In genomic region chr11:46238078-46238966, GRCh38 we compare ENCODE assay signal across 8 cellular contexts. TPM values are rescaled to one million over a fixed set of nuclear protein-coding genes. Genes with fewer than 3 reads are reported as not detected.
DNase-seq lines count a peak whose midpoint lies in the region; ATAC-seq and TF ChIP-seq lines count a peak whose summit lies in the region.

No MANE protein-coding gene starts in this region.

- POLR2A ChIA-PET in activated CD8-positive, alpha-beta T cell treated with anti-CD3 and anti-CD28 coated beads, Interleukin-2, amount 10 ng/mL, durations not matched to agents 7 days and 5 days (lab: Charles Lee): interaction anchor here (0.7 kb wide), 1 partner anchor 80 kb away, joined by 4 read pairs; no protein-coding TSS in a partner anchor

- no peaks in the 10 kb centered on the region for H3K36me3 Mint-ChIP-seq in activated CD8-positive, alpha-beta T cell treated with anti-CD3 and anti-CD28 coated beads, Interleukin-2, amount 10 ng/mL, durations not matched to agents 7 days and 5 days (ENCODE audit: low read depth)
- no peaks in the 10 kb centered on the region for H3K36me3 Mint-ChIP-seq in mesothelial cell of epicardium

- peaks cover 6% of the 10 kb centered on the region for H3K4me1 ChIP-seq in endocrine pancreas (ENCODE audit: control insufficient read depth, insufficient read depth, low read length)

- DNase-seq in GM12864 (ENCODE audit: low read depth) (no peak), NCI-H2171 treated with DMSO at 0.1 percent for 48 hours (lab: John Stamatoyannopoulos, UW) (peak; percentile 43), mesothelial cell of epicardium (ENCODE audit: low spot score in 2 of 2, unreplicated experiment in 2 of 2) (peak; percentile 40 to 64), cerebellar nuclear complex (lab: John Stamatoyannopoulos, UW) (no peak)
- peak; percentile 68 for DNase-seq in activated CD8-positive, alpha-beta T cell treated with anti-CD3 and anti-CD28 coated beads, Interleukin-2, amount 10 ng/mL, durations not matched to agents 7 days and 5 days
- peak; percentile 78 for DNase-seq in stimulated activated CD8-positive, alpha-beta memory T cell treated with anti-CD3 and anti-CD28 coated beads, Interleukin-4, amount 100 ng/mL, for 48 hours

- peaks cover 3% of the 10 kb centered on the region for H3K9me3 Mint-ChIP-seq in activated CD8-positive, alpha-beta T cell treated with anti-CD3 and anti-CD28 coated beads, Interleukin-2, amount 10 ng/mL, durations not matched to agents 7 days and 5 days (ENCODE audit: insufficient read depth)
- no peaks in the 10 kb centered on the region for H3K9me3 Mint-ChIP-seq in mesothelial cell of epicardium

- H3K27ac Mint-ChIP-seq in activated CD8-positive, alpha-beta T cell treated with anti-CD3 and anti-CD28 coated beads, Interleukin-2, amount 10 ng/mL, durations not matched to agents 7 days and 5 days: peak overlapping the region; percentile 52
- H3K27ac Mint-ChIP-seq in mesothelial cell of epicardium: no peak overlapping the region

- peak; percentile 64 for ATAC-seq in activated CD8-positive, alpha-beta T cell treated with anti-CD3 and anti-CD28 coated beads, Interleukin-2, amount 10 ng/mL, durations not matched to agents 7 days and 5 days
- ATAC-seq in GM21360 (IDR thresholded peaks at IDR 0.05; ENCODE audit: unreplicated experiment): no peak

- H3K9me3 ChIP-seq in endocrine pancreas (ENCODE audit: control insufficient read depth, low read length): no peaks in the 10 kb centered on the region

- TF ChIP-seq CTCF in GM12864 (IDR thresholded peaks at IDR 0.05; ENCODE audit: low read depth, low read length, missing control alignments): no peak
- no peak for TF ChIP-seq CTCF in mesothelial cell of epicardium (IDR thresholded peaks at IDR 0.05; ENCODE audit: unreplicated experiment)

- CTCF ChIA-PET in activated CD8-positive, alpha-beta T cell treated with anti-CD3 and anti-CD28 coated beads, Interleukin-2, amount 10 ng/mL, durations not matched to agents 7 days and 5 days (lab: Charles Lee): interaction anchor here (0.5 to 9.4 kb wide), 31 partner anchors 9 to 393 kb away, joined by 3 to 366 read pairs (median 4); partner anchors contain the start of genes DGKZ and PEX16

- H3K27me3 ChIP-seq in endocrine pancreas (ENCODE audit: control insufficient read depth, insufficient read depth, low read length): no peaks in the 10 kb centered on the region

- H3K36me3 ChIP-seq in endocrine pancreas (ENCODE audit: control insufficient read depth, insufficient read depth, low read length): no peaks in the 10 kb centered on the region

- H3K4me1 Mint-ChIP-seq in activated CD8-positive, alpha-beta T cell treated with anti-CD3 and anti-CD28 coated beads, Interleukin-2, amount 10 ng/mL, durations not matched to agents 7 days and 5 days (ENCODE audit: low read depth): peaks cover 40% of the 10 kb centered on the region
- H3K4me1 Mint-ChIP-seq in mesothelial cell of epicardium: peaks cover 34% of the 10 kb centered on the region

- H3K9ac ChIP-seq in endocrine pancreas (ENCODE audit: control insufficient read depth, insufficient read depth, low read length): peak overlapping the region; percentile 93

- peak overlapping the region; percentile 34 for H3K4me3 ChIP-seq in GM12864 (ENCODE audit: low read depth, low read length)
- H3K4me3 ChIP-seq in endocrine pancreas (ENCODE audit: control insufficient read depth, insufficient read depth, low read length): peak overlapping the region; percentile 76

- peak overlapping the region; percentile 65 for H3K4me3 Mint-ChIP-seq in activated CD8-positive, alpha-beta T cell treated with anti-CD3 and anti-CD28 coated beads, Interleukin-2, amount 10 ng/mL, durations not matched to agents 7 days and 5 days
- H3K4me3 Mint-ChIP-seq in mesothelial cell of epicardium: peak overlapping the region; percentile 60

- H3K27me3 Mint-ChIP-seq in activated CD8-positive, alpha-beta T cell treated with anti-CD3 and anti-CD28 coated beads, Interleukin-2, amount 10 ng/mL, durations not matched to agents 7 days and 5 days (ENCODE audit: low read depth): peaks cover 38% of the 10 kb centered on the region
- H3K27me3 Mint-ChIP-seq in mesothelial cell of epicardium (ENCODE audit: low read depth): peaks cover 36% of the 10 kb centered on the region

RNA-seq across cellular contexts. Expression of gene CREB3L1, which starts 39.1 kb away (rescaled TPM):
- not detected for total RNA-seq in activated CD8-positive, alpha-beta T cell treated with anti-CD3 and anti-CD28 coated beads, Interleukin-2, amount 10 ng/mL, durations not matched to agents 7 days and 5 days
- total RNA-seq in mesothelial cell of epicardium: 34.5 to 43.0 TPM (median 36.3 TPM) in 3 replicates

Comparison
In these comparisons a context has a peak if more than half of its experiments do, and no peak if none do; other contexts are left out.
1. DNase-seq: peak in NCI-H2171 treated with DMSO at 0.1 percent for 48 hours (single experiment), activated CD8-positive, alpha-beta T cell treated with anti-CD3 and anti-CD28 coated beads, Interleukin-2, amount 10 ng/mL, durations not matched to agents 7 days and 5 days (single experiment), mesothelial cell of epicardium (2 of 2) and stimulated activated CD8-positive, alpha-beta memory T cell treated with anti-CD3 and anti-CD28 coated beads, Interleukin-4, amount 100 ng/mL, for 48 hours (single experiment); none in GM12864 (single experiment) and cerebellar nuclear complex (0 of 2).
2. RNA of gene CREB3L1, which starts 39.1 kb away (total RNA-seq): 34.5 to 43.0 TPM in mesothelial cell of epicardium; not detected in activated CD8-positive, alpha-beta T cell treated with anti-CD3 and anti-CD28 coated beads, Interleukin-2, amount 10 ng/mL, durations not matched to agents 7 days and 5 days; every median in the first group is over 10 times any median in the second.